In genomic region chr3:160618878-160619277, GRCh38 we compare ENCODE assay signal across 13 cellular contexts. TPM values are rescaled to one million over a fixed set of nuclear protein-coding genes. Genes with fewer than 3 reads are reported as not detected.
A peak's percentile ranks its signal among the peaks of the same experiment; 100 is the strongest.
DNase-seq lines count a peak whose midpoint lies in the region; ATAC-seq and TF ChIP-seq lines count a peak whose summit lies in the region.
"Had no signal": no experiment of that assay in that cellular context is flagged by ENCODE, and none has a peak within 500 bp of the region (broad histone marks: within the 10 kb centered on the region; RNA-seq: fewer than 3 reads in every experiment).

No MANE protein-coding gene starts in this region.

- DNase-seq in fibroblast of lung (ENCODE audit: low read depth in 2 of 2) (peak; percentile 6 to 21), osteocyte (ENCODE audit: extremely low spot score, unreplicated experiment) (no peak), NCI-H1092 (lab: John Stamatoyannopoulos, UW) (no peak), OCI-LY7 (ENCODE audit: low spot score) (no peak)
- DNase-seq: DMS153, H9, NCI-H226, SK-N-SH had no signal

- H3K79me2 ChIP-seq in fibroblast of lung (ENCODE audit: control insufficient read depth, insufficient read depth, low read length), result no peaks in the 10 kb centered on the region
- no peaks in the 10 kb centered on the region for H3K79me2 ChIP-seq in OCI-LY7 (ENCODE audit: insufficient read depth, low read depth, low read length)

- H3K4me3 Mint-ChIP-seq in osteocyte (ENCODE audit: unreplicated experiment), result peak overlapping the region; percentile 57
- H3K4me3 Mint-ChIP-seq: H9 had no signal

- no peaks in the 10 kb centered on the region for H3K9me3 Mint-ChIP-seq in osteocyte (ENCODE audit: unreplicated experiment)
- H3K9me3 Mint-ChIP-seq: H9 had no signal

- H3K36me3 Mint-ChIP-seq in osteocyte (ENCODE audit: unreplicated experiment), result no peaks in the 10 kb centered on the region

- no peaks in the 10 kb centered on the region for H3K9me2 ChIP-seq in OCI-LY7 (ENCODE audit: insufficient read depth, low read length)
- H3K9me2 ChIP-seq: SK-N-SH had no signal

- H3K27ac Mint-ChIP-seq in osteocyte (ENCODE audit: unreplicated experiment), result peak overlapping the region; percentile 74

- no peaks in the 10 kb centered on the region for H3K9me3 ChIP-seq in fibroblast of lung (ENCODE audit: control insufficient read depth, insufficient read depth, low read depth, low read length)
- H3K9me3 ChIP-seq in OCI-LY7 (ENCODE audit: low read length), result no peaks in the 10 kb centered on the region
- H3K9me3 ChIP-seq: BLaER1, SK-N-SH had no signal

- no peaks in the 10 kb centered on the region for H3K4me1 ChIP-seq in fibroblast of lung (ENCODE audit: control insufficient read depth, extremely low read depth, insufficient read depth, low read length)
- H3K4me1 ChIP-seq in OCI-LY7 (ENCODE audit: insufficient read depth, low read length, poor library complexity, severe bottlenecking), result no peaks in the 10 kb centered on the region
- H3K4me1 ChIP-seq: BLaER1 had no signal

- no TSS peak for BruUV-seq in OCI-LY7 (replicated peaks; lab: Mats Ljungman, UMichigan)

- no peaks in the 10 kb centered on the region for H3K36me3 ChIP-seq in fibroblast of lung (ENCODE audit: control insufficient read depth, insufficient read depth, low read length)
- no peaks in the 10 kb centered on the region for H3K36me3 ChIP-seq in OCI-LY7 (ENCODE audit: insufficient read depth, low read length)
- H3K36me3 ChIP-seq: BLaER1 had no signal

- CTCF ChIA-PET in OCI-LY7 (lab: Charles Lee; ENCODE audit: unreplicated experiment), result no interaction called here

- peak overlapping the region; percentile 43 for H3K27ac ChIP-seq in VCaP
- H3K27ac ChIP-seq in fibroblast of lung (ENCODE audit: insufficient read depth, low read length), result no peak overlapping the region
- no peak overlapping the region for H3K27ac ChIP-seq in OCI-LY7 (ENCODE audit: low read depth, low read length, poor library complexity, severe bottlenecking)
- H3K27ac ChIP-seq: BLaER1 had no signal

- peaks cover under 1% of the 10 kb centered on the region for H3K27me3 Mint-ChIP-seq in osteocyte (ENCODE audit: unreplicated experiment)

- H2AFZ ChIP-seq in fibroblast of lung (ENCODE audit: low read length), result no peak overlapping the region
- no peak overlapping the region for H2AFZ ChIP-seq in OCI-LY7 (ENCODE audit: low read length)

- intact Hi-C loops in OCI-LY7 (cut with micrococcal nuclease; ENCODE audit: unreplicated experiment), result no loop called here

- POLR2A ChIA-PET in OCI-LY7 (lab: Charles Lee), result interaction anchor here (0.7 to 1.5 kb wide), 2 partner anchors 59 to 284 kb away, joined by 4 to 8 read pairs; no protein-coding TSS in a partner anchor

- TF ChIP-seq CTCF in VCaP (conservative IDR thresholded peaks at IDR 0.05), result no peak
- no peak for TF ChIP-seq CTCF in fibroblast of lung (conservative IDR thresholded peaks at IDR 0.05 in 1 of 2, IDR thresholded peaks at IDR 0.05 in 1 of 2; ENCODE audit: low read depth in 1 of 2, low read length in 2 of 2)
- TF ChIP-seq CTCF in osteocyte (IDR thresholded peaks at IDR 0.05), result no peak
- no peak for TF ChIP-seq CTCF in OCI-LY7 (conservative IDR thresholded peaks at IDR 0.05; ENCODE audit: low read length)

- H4K20me1 ChIP-seq in fibroblast of lung (ENCODE audit: control insufficient read depth, extremely low read depth, insufficient read depth, low read length) (no peaks in the 10 kb centered on the region), OCI-LY7 (ENCODE audit: insufficient read depth, low read length) (no peaks in the 10 kb centered on the region)
- H4K20me1 ChIP-seq: BLaER1 had no signal

- H3K4me3 ChIP-seq in fibroblast of lung (replicated peaks in 1 of 4; ENCODE audit: control extremely low read depth in 1 of 4, insufficient read depth in 1 of 4, low read depth in 3 of 4, low read length in 4 of 4), result no peak overlapping the region
- no peak overlapping the region for H3K4me3 ChIP-seq in OCI-LY7 (ENCODE audit: low read depth, low read length, poor library complexity, severe bottlenecking)
- H3K4me3 ChIP-seq: BLaER1 had no signal

- H3K4me2 ChIP-seq in fibroblast of lung (ENCODE audit: extremely low read depth, insufficient read depth, low read length) (no peak overlapping the region), OCI-LY7 (ENCODE audit: low read length) (no peak overlapping the region)
- H3K4me2 ChIP-seq: BLaER1, SK-N-SH had no signal

- H3K27me3 ChIP-seq in fibroblast of lung (ENCODE audit: control insufficient read depth, insufficient read depth, low read length), result no peaks in the 10 kb centered on the region
- H3K27me3 ChIP-seq: BLaER1 had no signal

- ATAC-seq in HG03442 (IDR thresholded peaks at IDR 0.05; ENCODE audit: unreplicated experiment), result no peak
- no peak for ATAC-seq in GM18519 (IDR thresholded peaks at IDR 0.05; ENCODE audit: low FRiP score, unreplicated experiment)
- ATAC-seq: Right ventricle myocardium inferior had no signal

- peaks cover 48% of the 10 kb centered on the region for H3K4me1 Mint-ChIP-seq in osteocyte (ENCODE audit: unreplicated experiment)
- H3K4me1 Mint-ChIP-seq: H9 had no signal

- no peak overlapping the region for H3K9ac ChIP-seq in fibroblast of lung (ENCODE audit: insufficient read depth, low read length)
- H3K9ac ChIP-seq: BLaER1, SK-N-SH had no signal

RNA-seq across cellular contexts. Expression of gene KPNA4, which starts 53.5 kb away (rescaled TPM):
- 34.7 and 38.8 TPM in 2 replicates for total RNA-seq in fibroblast of lung
- polyA plus RNA-seq in fibroblast of lung, result 33.0 and 36.6 TPM in 2 replicates
- polyA plus RNA-seq in fibroblast of lung (2012), result 24.8 and 24.9 TPM in 2 replicates
- 17.0 and 20.2 TPM in 2 replicates for polyA minus RNA-seq in fibroblast of lung (ENCODE audit: low replicate concordance)
- 56.6 and 57.7 TPM in 2 replicates for total RNA-seq in osteocyte
- 12.4 and 15.7 TPM in 2 replicates for total RNA-seq in OCI-LY7 (2014; rRNA removed; shearing (Covaris generic))
- 46.3 and 53.2 TPM in 2 replicates for total RNA-seq in OCI-LY7 (2022)

RNA-seq across cellular contexts. Expression of gene ARL14, which starts 58.1 kb away (rescaled TPM):
- total RNA-seq in fibroblast of lung (not detected in 2 replicates), osteocyte (not detected in 2 replicates), OCI-LY7 (2022) (not detected in 2 replicates)
- polyA plus RNA-seq in fibroblast of lung, result not detected in 2 replicates
- polyA plus RNA-seq in fibroblast of lung (2012), result not detected in 2 replicates
- polyA minus RNA-seq in fibroblast of lung (ENCODE audit: low replicate concordance), result not detected in 2 replicates
- total RNA-seq in OCI-LY7 (2014; rRNA removed; shearing (Covaris generic)), result not detected in 2 replicates
- total RNA-seq: H9, Right ventricle myocardium inferior had no signal
- polyA plus RNA-seq: SK-N-SH had no signal

Comparison
In these comparisons a context has a peak if more than half of its experiments do, and no peak if none do; other contexts are left out.
1. DNase-seq: peak in fibroblast of lung (2 of 2); none in osteocyte (single experiment), NCI-H1092 (single experiment) and OCI-LY7 (single experiment).